Comparison of ENCODE assay signal across 1 cellular context in the genomic region with DNA sequence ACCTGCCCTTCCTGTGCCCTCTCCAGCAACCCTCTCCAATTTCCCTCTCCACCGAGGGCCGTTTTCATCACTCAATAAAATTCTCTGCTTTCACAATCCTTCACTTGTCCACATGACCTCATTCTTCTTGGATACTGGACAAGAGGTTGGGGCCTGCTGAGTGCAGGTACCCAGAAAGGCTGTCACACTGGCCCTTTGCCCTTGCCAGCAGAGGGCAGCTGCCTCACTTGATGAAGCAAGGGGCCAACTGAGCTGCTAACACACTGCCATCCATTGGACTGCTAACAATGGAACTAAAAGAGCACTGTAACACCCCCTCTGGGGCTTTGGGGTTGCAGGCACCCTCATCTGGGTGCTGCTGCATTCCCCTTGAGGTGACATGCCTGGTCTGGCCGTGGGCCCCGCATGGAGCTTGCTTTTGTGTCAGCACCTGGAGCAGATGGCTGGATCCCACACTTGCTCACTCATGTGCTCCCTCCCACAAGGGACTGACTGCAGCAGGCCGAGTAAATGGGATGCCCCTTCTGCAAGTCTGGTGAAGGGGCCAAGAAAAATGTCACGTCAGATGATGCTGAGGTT.
TF ChIP-seq lines count a peak whose summit lies in the region.

No MANE protein-coding gene starts in this region.

TF ChIP-seq in WTC11, 78 proteins besides CTCF, POLR2A, EP300 and RAD21 (continued from another document):
- TF ChIP-seq, protein P1, sequence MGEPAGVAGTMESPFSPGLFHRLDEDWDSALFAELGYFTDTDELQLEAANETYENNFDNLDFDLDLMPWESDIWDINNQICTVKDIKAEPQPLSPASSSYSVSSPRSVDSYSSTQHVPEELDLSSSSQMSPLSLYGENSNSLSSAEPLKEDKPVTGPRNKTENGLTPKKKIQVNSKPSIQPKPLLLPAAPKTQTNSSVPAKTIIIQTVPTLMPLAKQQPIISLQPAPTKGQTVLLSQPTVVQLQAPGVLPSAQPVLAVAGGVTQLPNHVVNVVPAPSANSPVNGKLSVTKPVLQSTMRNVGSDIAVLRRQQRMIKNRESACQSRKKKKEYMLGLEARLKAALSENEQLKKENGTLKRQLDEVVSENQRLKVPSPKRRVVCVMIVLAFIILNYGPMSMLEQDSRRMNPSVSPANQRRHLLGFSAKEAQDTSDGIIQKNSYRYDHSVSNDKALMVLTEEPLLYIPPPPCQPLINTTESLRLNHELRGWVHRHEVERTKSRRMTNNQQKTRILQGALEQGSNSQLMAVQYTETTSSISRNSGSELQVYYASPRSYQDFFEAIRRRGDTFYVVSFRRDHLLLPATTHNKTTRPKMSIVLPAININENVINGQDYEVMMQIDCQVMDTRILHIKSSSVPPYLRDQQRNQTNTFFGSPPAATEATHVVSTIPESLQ (CRISPR knock-in tag; IDR thresholded peaks at IDR 0.05) = no peak
- TF ChIP-seq NFYB (CRISPR knock-in tag; conservative IDR thresholded peaks at IDR 0.05; ENCODE audit: low read depth) (no peak), ZNF232 (CRISPR knock-in tag; IDR thresholded peaks at IDR 0.05) (no peak), MXD4 (CRISPR knock-in tag; IDR thresholded peaks at IDR 0.05; ENCODE audit: borderline replicate concordance) (no peak), JUN (CRISPR knock-in tag; IDR thresholded peaks at IDR 0.05) (no peak)
- TF ChIP-seq, protein P2, sequence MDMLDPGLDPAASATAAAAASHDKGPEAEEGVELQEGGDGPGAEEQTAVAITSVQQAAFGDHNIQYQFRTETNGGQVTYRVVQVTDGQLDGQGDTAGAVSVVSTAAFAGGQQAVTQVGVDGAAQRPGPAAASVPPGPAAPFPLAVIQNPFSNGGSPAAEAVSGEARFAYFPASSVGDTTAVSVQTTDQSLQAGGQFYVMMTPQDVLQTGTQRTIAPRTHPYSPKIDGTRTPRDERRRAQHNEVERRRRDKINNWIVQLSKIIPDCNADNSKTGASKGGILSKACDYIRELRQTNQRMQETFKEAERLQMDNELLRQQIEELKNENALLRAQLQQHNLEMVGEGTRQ (CRISPR knock-in tag; IDR thresholded peaks at IDR 0.05) = no peak
TF ChIP-seq in WTC11: peak in this region for 0.
